Comparison of ENCODE assay signal across 8 cellular contexts in the genomic region with DNA sequence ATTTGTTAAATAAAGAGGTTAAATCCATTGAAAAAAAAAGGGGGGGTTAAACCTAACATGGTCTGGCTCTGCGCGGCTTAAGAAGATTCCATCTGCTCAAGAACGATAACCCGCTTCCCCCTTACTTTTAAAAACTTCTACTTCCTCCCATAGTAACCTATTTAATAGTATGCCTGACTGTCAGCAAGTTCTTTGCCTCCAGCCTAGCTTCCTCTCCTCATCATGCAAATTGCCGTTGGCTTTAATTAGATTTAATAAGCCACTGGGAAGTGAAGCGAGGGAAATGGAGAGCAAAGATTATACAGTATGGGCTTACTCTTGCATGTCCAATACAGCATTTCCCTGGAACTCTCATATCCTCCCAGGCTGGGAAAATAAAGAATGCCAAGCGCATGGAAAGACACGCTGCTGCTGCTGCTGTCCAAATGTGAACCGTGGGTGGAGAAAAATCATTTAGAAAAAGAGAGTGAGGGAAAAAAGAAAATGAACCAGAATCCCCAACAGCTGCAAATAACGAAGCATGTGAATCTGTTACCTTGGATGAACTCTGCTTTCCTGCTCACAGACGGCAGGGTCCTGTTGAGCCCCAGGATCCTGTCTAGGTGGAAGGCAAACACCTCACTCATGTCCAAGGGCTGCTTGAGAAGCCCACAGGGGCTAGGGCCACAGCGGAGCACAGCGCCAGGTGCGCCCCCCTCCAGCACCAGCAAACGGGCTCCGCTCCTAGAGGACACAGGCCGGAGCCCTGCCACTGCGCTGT. TPM values are rescaled to one million over a fixed set of nuclear protein-coding genes. Genes with fewer than 3 reads are reported as not detected.
DNase-seq lines count a peak whose midpoint lies in the region; ATAC-seq lines count a peak whose summit lies in the region.

No MANE protein-coding gene starts in this region.

- H3K27ac ChIP-seq in angular gyrus (ENCODE audit: low read depth, low read length) (peak overlapping the region; percentile 62), layer of hippocampus (ENCODE audit: low read depth, low read length) (peak overlapping the region; percentile 50), temporal lobe (ENCODE audit: low read depth, low read length) (peak overlapping the region; percentile 21)

- ATAC-seq in HG02981 (IDR thresholded peaks at IDR 0.05; ENCODE audit: unreplicated experiment) (peak; percentile 12), HG02938 (IDR thresholded peaks at IDR 0.05; ENCODE audit: unreplicated experiment) (no peak), GM21423 (IDR thresholded peaks at IDR 0.05; ENCODE audit: unreplicated experiment) (no peak)

- DNase-seq in activated CD4-positive, alpha-beta T cell treated with anti-CD3 and anti-CD28 coated beads, Interleukin-2, amount 50 U/mL, for 1 hour: no peak
- no peak for DNase-seq in middle frontal gyrus (ENCODE audit: extremely low spot score, low spot score)

- H3K27me3 ChIP-seq in layer of hippocampus (ENCODE audit: control insufficient read depth, insufficient read depth, low read length): no peaks in the 10 kb centered on the region

RNA-seq across cellular contexts. Expression of gene GASK1B, which starts 2.7 kb away (rescaled TPM):
- 14.3 TPM for total RNA-seq in temporal lobe

RNA-seq across cellular contexts. Expression of gene TMEM144, which starts 40.2 kb away (rescaled TPM):
- total RNA-seq in temporal lobe: 1.2 TPM
